ENCODE assay signal across 2 cellular contexts in genomic region chr12:53696655-53697321, GRCh38.
TF ChIP-seq lines count a peak whose summit lies in the region.

No MANE protein-coding gene starts in this region.

TF ChIP-seq in IMR-90, 13 proteins besides CTCF, POLR2A, EP300 and RAD21:
- no peak for TF ChIP-seq ELK1 (IDR thresholded peaks at IDR 0.05; ENCODE audit: borderline replicate concordance, low read depth, low read length)
- no peak for TF ChIP-seq SMC3 (IDR thresholded peaks at IDR 0.05; ENCODE audit: low read depth, low read length)
- no peak for TF ChIP-seq CHD1 (IDR thresholded peaks at IDR 0.05; ENCODE audit: low read depth, low read length)
- TF ChIP-seq MAZ (IDR thresholded peaks at IDR 0.05; ENCODE audit: borderline replicate concordance, low read depth, low read length): no peak
- TF ChIP-seq RFX5 (IDR thresholded peaks at IDR 0.05; ENCODE audit: low read depth, low read length): no peak
- no peak for TF ChIP-seq CEBPB (IDR thresholded peaks at IDR 0.05; ENCODE audit: low read depth, low read length)
- no peak for TF ChIP-seq FOS (IDR thresholded peaks at IDR 0.05; ENCODE audit: low read depth, low read length)
- TF ChIP-seq BHLHE40 (IDR thresholded peaks at IDR 0.05; ENCODE audit: low read depth, low read length): no peak
- no peak for TF ChIP-seq MAFK (IDR thresholded peaks at IDR 0.05; ENCODE audit: low read depth, low read length)
- TF ChIP-seq NFE2L2 (IDR thresholded peaks at IDR 0.05; ENCODE audit: low read depth, low read length): no peak
- TF ChIP-seq RCOR1 (IDR thresholded peaks at IDR 0.05; ENCODE audit: insufficient replicate concordance, low read length): no peak
- TF ChIP-seq USF2 (IDR thresholded peaks at IDR 0.05; ENCODE audit: low read depth, low read length): no peak
- TF ChIP-seq MXI1 (IDR thresholded peaks at IDR 0.05; ENCODE audit: borderline replicate concordance, low read depth, low read length): no peak
TF ChIP-seq in IMR-90: peak in this region for 0.

TF ChIP-seq in H1, 55 proteins besides CTCF, POLR2A, EP300 and RAD21:
- TF ChIP-seq PHF8 (conservative IDR thresholded peaks at IDR 0.05; ENCODE audit: low read depth, low read length): 0 out of 2 replicates have a peak, but pooled peaks have one; percentile 29
- no peak for TF ChIP-seq BCL11A (IDR thresholded peaks at IDR 0.05; ENCODE audit: low read depth in 2 of 2, low read length in 2 of 2)
- peak; percentile 20 for TF ChIP-seq EZH2 (IDR thresholded peaks at IDR 0.05; ENCODE audit: low read depth, low read length, severe bottlenecking)
- peak; percentile 22 for TF ChIP-seq KDM4A (IDR thresholded peaks at IDR 0.05; ENCODE audit: low read depth, low read length, severe bottlenecking)
- no peak for TF ChIP-seq ZNF274 (IDR thresholded peaks at IDR 0.05; ENCODE audit: borderline replicate concordance, extremely low read depth, low read length)
- peak; percentile 67 for TF ChIP-seq ASH2L (IDR thresholded peaks at IDR 0.05; ENCODE audit: low read length)
- TF ChIP-seq SUZ12 (IDR thresholded peaks at IDR 0.05; ENCODE audit: low read length): peak; percentile 49
